8 cellular contexts compared by ENCODE assay signal in genomic region chr20:8722277-8722928, GRCh38.
DNase-seq lines count a peak whose midpoint lies in the region; ATAC-seq and TF ChIP-seq lines count a peak whose summit lies in the region.

No MANE protein-coding gene starts in this region.

- peak; percentile 24 for DNase-seq in activated CD4-positive, alpha-beta T cell treated with anti-CD3 and anti-CD28 coated beads for 48 hours
- no peak for DNase-seq in activated CD4-positive, alpha-beta T cell treated with anti-CD3 and anti-CD28 coated beads for 1 hour
- DNase-seq in PC-9 (peak; percentile 9 to 41), left colon (no peak), superior temporal gyrus (ENCODE audit: extremely low spot score) (peak; percentile 93)
- peak; percentile 19 for DNase-seq in central memory CD4-positive, alpha-beta T cell

- no peak overlapping the region for H3K27ac ChIP-seq in PC-9

- H2AFZ ChIP-seq in PC-9, result no peak overlapping the region

- POLR2A ChIA-PET in PC-9 (lab: Charles Lee; ENCODE audit: unreplicated experiment), result interaction anchor here (0.6 kb wide), 1 partner anchor 1527 kb away, joined by 3 read pairs; no protein-coding TSS in a partner anchor

- no peaks in the 10 kb centered on the region for H3K9me3 ChIP-seq in PC-9 (ENCODE audit: insufficient read depth, low read depth)

- H3K36me3 ChIP-seq in PC-9 (ENCODE audit: low read depth), result no peaks in the 10 kb centered on the region

- H3K9me2 ChIP-seq in PC-9 (ENCODE audit: insufficient read depth), result no peaks in the 10 kb centered on the region

- H3K79me2 ChIP-seq in PC-9 (ENCODE audit: low read depth), result no peaks in the 10 kb centered on the region

- no peaks in the 10 kb centered on the region for H3F3A ChIP-seq in PC-9 (ENCODE audit: insufficient read depth, low read depth)

- intact Hi-C loops in PC-9 (cut with micrococcal nuclease; ENCODE audit: unreplicated experiment), result loop anchor here (1.0 to 10.0 kb wide), 4 partner anchors 680 to 1958 kb away; partner anchors contain the start of gene BMP2
- intact Hi-C loops in left colon (cut with DNase I, micrococcal nuclease), result loop anchor here in 1 of 2 donors (5.0 to 10.0 kb wide), 3 partner anchors 590 to 788 kb away; partner anchors contain the start of gene PLCB1

- CTCF ChIA-PET in PC-9 (lab: Charles Lee), result interaction anchor here (1.2 to 2.7 kb wide), 2 partner anchors 333 to 786 kb away, joined by 4 to 13 read pairs; no protein-coding TSS in a partner anchor

- no peak overlapping the region for H3K4me2 ChIP-seq in PC-9

- no peak overlapping the region for H3K4me3 ChIP-seq in PC-9

- H3K27me3 ChIP-seq in PC-9 (ENCODE audit: insufficient read depth, low read depth), result peaks cover 17% of the 10 kb centered on the region; the same call in 1 of the 2 replicates

- peak; percentile 73 for ATAC-seq in GM21825 (IDR thresholded peaks at IDR 0.05; ENCODE audit: unreplicated experiment)
- ATAC-seq in left colon, result peak; percentile 76

- H4K20me1 ChIP-seq in PC-9 (ENCODE audit: insufficient read depth), result no peaks in the 10 kb centered on the region

- no TSS peak for BruUV-seq in PC-9 (replicated peaks; lab: Mats Ljungman, UMichigan)

- peak; percentile 85 for TF ChIP-seq CTCF in LNCAP (IDR thresholded peaks at IDR 0.05)
- TF ChIP-seq CTCF in PC-9 (conservative IDR thresholded peaks at IDR 0.05), result peak; percentile 81

- no peaks in the 10 kb centered on the region for H3K4me1 ChIP-seq in PC-9 (replicated peaks; ENCODE audit: insufficient read depth)

Comparison
In these comparisons a context has a peak if more than half of its experiments do, and no peak if none do; other contexts are left out.
1. DNase-seq: peak in activated CD4-positive, alpha-beta T cell treated with anti-CD3 and anti-CD28 coated beads for 48 hours (single experiment), PC-9 (2 of 2), central memory CD4-positive, alpha-beta T cell (single experiment) and superior temporal gyrus (single experiment); none in activated CD4-positive, alpha-beta T cell treated with anti-CD3 and anti-CD28 coated beads for 1 hour (single experiment) and left colon (0 of 2).